ENCODE assay signal across 21 cellular contexts in the genomic region with DNA sequence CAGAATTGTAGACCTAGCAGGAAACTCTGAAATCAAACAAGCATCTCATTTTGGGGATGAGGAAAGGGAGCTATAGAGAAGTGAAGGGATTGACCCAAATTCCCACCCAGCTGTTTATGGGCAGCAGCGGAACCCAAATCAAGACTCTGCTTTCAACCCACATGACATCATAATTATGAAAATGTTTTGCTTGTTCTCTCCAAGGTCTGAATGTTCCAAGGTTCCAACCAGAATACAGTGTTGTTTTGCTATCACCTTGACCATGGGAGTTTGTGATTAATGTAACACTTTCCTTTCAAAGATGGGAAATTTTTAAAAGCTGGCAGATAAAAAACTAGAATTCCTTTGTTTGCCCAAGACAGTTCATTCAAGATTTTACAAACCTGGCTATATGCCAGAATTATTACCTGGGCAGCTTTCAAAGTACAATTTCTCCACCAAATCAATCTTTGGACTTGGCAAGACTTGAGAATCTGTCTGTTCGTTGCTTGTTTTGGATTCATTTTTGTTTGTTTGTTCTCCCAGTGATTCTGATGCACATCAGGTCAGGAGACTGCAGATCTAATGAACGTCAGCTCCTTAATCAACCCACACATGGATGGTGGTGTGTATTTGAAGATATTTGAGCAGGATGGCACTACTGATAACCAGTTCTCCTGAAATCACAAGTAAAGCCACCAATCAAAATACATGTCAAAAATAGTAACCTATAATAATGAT.
"Had no signal": no experiment of that assay in that cellular context is flagged by ENCODE, and none has a peak within 500 bp of the region (broad histone marks: within the 10 kb centered on the region; RNA-seq: fewer than 3 reads in every experiment).

No MANE protein-coding gene starts in this region.

- H3K9me3 ChIP-seq: esophagus muscularis mucosa, mucosa of descending colon, suprapubic skin, tibial nerve, uterus had no signal

- H3K27ac Mint-ChIP-seq: activated naive CD8-positive, alpha-beta T cell treated with anti-CD3 and anti-CD28 coated beads for 36 hours; stimulated activated naive CD8-positive, alpha-beta T cell treated with anti-CD3 and anti-CD28 coated beads, Interleukin-15, amount 100 ng/mL, for 72 hours; T-helper 1 cell treated with Interleukin-12 subunit alpha and Interleukin-12 subunit beta and Interleukin-4 antibody, amounts not matched to agents 30 μg/mL and 1 μg/mL, for 36 hours had no signal

- H3K9me3 Mint-ChIP-seq: activated T-cell treated with anti-CD3 and anti-CD28 coated beads, Interleukin-2, amount 50 U/mL, for 4 hours; memory B cell; stimulated activated naive CD8-positive, alpha-beta T cell treated with anti-CD3 and anti-CD28 coated beads, Interleukin-15, amount 100 ng/mL, for 72 hours; T-helper 1 cell treated with Interleukin-12 subunit alpha and Interleukin-12 subunit beta and Interleukin-4 antibody, amounts not matched to agents 30 μg/mL and 1 μg/mL, for 36 hours had no signal

- H3K27me3 Mint-ChIP-seq: activated naive CD8-positive, alpha-beta T cell treated with anti-CD3 and anti-CD28 coated beads for 36 hours; memory B cell; progenitor cell of endocrine pancreas; stimulated activated naive CD8-positive, alpha-beta T cell treated with anti-CD3 and anti-CD28 coated beads, Interleukin-15, amount 100 ng/mL, for 72 hours had no signal

- H3K4me1 Mint-ChIP-seq: stimulated activated naive CD8-positive, alpha-beta T cell treated with anti-CD3 and anti-CD28 coated beads, Interleukin-15, amount 100 ng/mL, for 72 hours had no signal

- ATAC-seq: activated T-cell treated with anti-CD3 and anti-CD28 coated beads, Interleukin-2, amount 50 U/mL, for 4 hours; stimulated activated naive CD8-positive, alpha-beta T cell treated with anti-CD3 and anti-CD28 coated beads, Interleukin-15, amount 100 ng/mL, for 72 hours had no signal

- H3K27ac ChIP-seq: coronary artery, suprapubic skin, uterus had no signal

- H3K36me3 ChIP-seq: esophagus muscularis mucosa, suprapubic skin, tibial nerve, uterus had no signal

- DNase-seq: activated CD4-positive, alpha-beta T cell treated with anti-CD3 and anti-CD28 coated beads for 4 hours; activated CD4-positive, alpha-beta T cell treated with anti-CD3 and anti-CD28 coated beads, Interleukin-2, amount 50 U/mL, for 48 hours; activated CD4-positive, CD25-positive, alpha-beta regulatory T cell; activated CD8-positive, alpha-beta memory T cell treated with anti-CD3 and anti-CD28 coated beads, Interleukin-2, amount 50 U/mL, for 48 hours; activated naive CD4-positive, alpha-beta T cell treated with Interleukin-2 at 50 U/mL for 16 hours; activated naive CD8-positive, alpha-beta T cell treated with anti-CD3 and anti-CD28 coated beads for 36 hours; activated T-cell treated with anti-CD3 and anti-CD28 coated beads, Interleukin-2, amount 50 U/mL, for 4 hours; amniotic stem cell; hypothalamus; mucosa of descending colon; naive B cell; stimulated activated CD4-positive, alpha-beta T cell treated with anti-CD3 and anti-CD28 coated beads, Interleukin-1b, Interleukin-23, amount 100 ng/mL, for 48 hours; stimulated activated naive CD8-positive, alpha-beta T cell treated with anti-CD3 and anti-CD28 coated beads, Interleukin-15, amount 100 ng/mL, for 72 hours; uterus had no signal

- H3K4me1 ChIP-seq: suprapubic skin, uterus had no signal

- H3K27me3 ChIP-seq: esophagus muscularis mucosa, suprapubic skin, tibial nerve, uterus had no signal

- H3K4me3 ChIP-seq: coronary artery, esophagus muscularis mucosa, mucosa of descending colon, suprapubic skin, tibial nerve, uterus had no signal

- H3K36me3 Mint-ChIP-seq: memory B cell, naive B cell had no signal

- H3K4me3 Mint-ChIP-seq: activated naive CD8-positive, alpha-beta T cell treated with anti-CD3 and anti-CD28 coated beads for 36 hours; activated T-cell treated with anti-CD3 and anti-CD28 coated beads, Interleukin-2, amount 50 U/mL, for 4 hours; memory B cell; naive B cell; stimulated activated naive CD8-positive, alpha-beta T cell treated with anti-CD3 and anti-CD28 coated beads, Interleukin-15, amount 100 ng/mL, for 72 hours; T-helper 1 cell treated with Interleukin-12 subunit alpha and Interleukin-12 subunit beta and Interleukin-4 antibody, amounts not matched to agents 30 μg/mL and 1 μg/mL, for 36 hours had no signal
